In the genomic region with DNA sequence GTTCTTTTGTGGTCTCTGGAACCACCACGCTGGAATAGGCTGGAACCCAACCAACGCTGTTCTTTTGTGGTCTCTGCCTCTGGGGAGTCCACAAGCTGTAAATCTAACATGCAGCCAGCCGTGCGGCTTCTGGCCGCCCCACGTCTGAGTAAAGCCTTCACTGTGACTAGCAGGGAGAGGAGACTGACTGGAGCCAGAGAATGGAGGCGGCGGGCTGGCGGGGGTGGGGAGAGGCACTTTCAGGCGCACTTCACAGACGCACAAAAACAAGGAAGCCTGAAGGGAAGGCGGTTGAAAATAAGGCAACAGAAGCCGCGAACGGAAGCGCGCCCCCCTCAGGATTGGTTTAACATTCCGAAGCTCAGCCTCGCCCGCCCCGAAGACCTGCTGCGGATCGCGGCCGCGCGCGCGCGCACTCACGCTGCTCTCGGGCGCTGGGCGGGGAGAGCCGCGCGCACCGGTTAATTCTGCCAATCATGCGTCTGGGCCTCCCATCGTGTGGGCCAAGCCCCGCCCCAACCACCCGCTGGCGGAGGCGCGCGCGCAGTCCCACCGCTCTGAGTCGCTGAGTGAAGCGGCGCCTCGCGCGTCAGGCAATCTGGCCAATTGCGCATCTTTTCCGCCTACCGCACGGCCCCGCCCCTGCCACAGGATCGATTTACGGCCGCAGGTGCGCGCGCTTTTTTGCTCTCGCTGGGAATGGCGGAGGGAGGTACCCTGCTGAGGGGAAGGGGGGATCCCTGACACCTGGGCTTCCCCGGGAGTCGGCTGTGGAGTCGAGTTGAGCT, we compare ENCODE assay signal across 8 cellular contexts. TPM values are rescaled to one million over a fixed set of nuclear protein-coding genes. Genes with fewer than 3 reads are reported as not detected.
A peak's percentile ranks its signal among the peaks of the same experiment; 100 is the strongest.
DNase-seq lines count a peak whose midpoint lies in the region; ATAC-seq and TF ChIP-seq lines count a peak whose summit lies in the region.

SFR1 (plus strand) TSS at position 687 of the 788 bp plus-strand sequence; CDS start at position 700, 13 bp downstream.

- CTCF ChIA-PET in PC-3 (lab: Charles Lee), result interaction anchor here (0.5 kb wide), 1 partner anchor 232 kb away, joined by 3 read pairs; no protein-coding TSS in a partner anchor

- H3K4me1 ChIP-seq in PC-3 (ENCODE audit: insufficient read depth, low read length) (peaks cover 48% of the 10 kb centered on the region), mucosa of descending colon (ENCODE audit: low read depth) (peaks cover 9% of the 10 kb centered on the region)

- H3K4me3 ChIP-seq in Jurkat, Clone E6-1 (ENCODE audit: low read length), result peak within 1 kb of the TSS; percentile 93
- H3K4me3 ChIP-seq in PC-3 (ENCODE audit: low read length) (peak within 1 kb of the TSS; percentile 91), epithelial cell of esophagus (ENCODE audit: low read length) (peak within 1 kb of the TSS; percentile 77), mucosa of descending colon (peak within 1 kb of the TSS; percentile 38)

- H4K20me1 ChIP-seq in PC-3 (ENCODE audit: low read length), result no peaks in the 10 kb centered on the region

- peak within 1 kb of the TSS; percentile 99 for H3K9ac ChIP-seq in PC-3 (ENCODE audit: low read length)

- H2AFZ ChIP-seq in PC-3 (ENCODE audit: low read length), result peak within 1 kb of the TSS; percentile 76

- no peaks in the 10 kb centered on the region for H3K9me3 ChIP-seq in PC-3 (ENCODE audit: low read length)
- no peaks in the 10 kb centered on the region for H3K9me3 ChIP-seq in mucosa of descending colon

- peak; percentile 97 for DNase-seq in DMS53 treated with DMSO at 0.1 percent for 48 hours (lab: John Stamatoyannopoulos, UW; ENCODE audit: unreplicated experiment)
- peak; percentile 96 for DNase-seq in Jurkat, Clone E6-1 (ENCODE audit: low read depth, low spot score)
- peak; percentile 96 for DNase-seq in PC-3
- peak; percentile 99 for DNase-seq in activated T-cell treated with anti-CD3 and anti-CD28 coated beads for 48 hours (ENCODE audit: low read depth)
- peak; percentile 99 for DNase-seq in epithelial cell of esophagus (ENCODE audit: low read depth)
- DNase-seq in mucosa of descending colon, result peak; percentile 99 to 100 (median 100)
- peak; percentile 99 for DNase-seq in stimulated activated CD8-positive, alpha-beta memory T cell treated with anti-CD3 and anti-CD28 coated beads, Interleukin-4, amount 100 ng/mL, for 24 hours (ENCODE audit: low read depth)

- TF ChIP-seq CTCF in PC-3 (conservative IDR thresholded peaks at IDR 0.05; ENCODE audit: low read depth, low read length) (peak; percentile 60), epithelial cell of esophagus (IDR thresholded peaks at IDR 0.05; ENCODE audit: insufficient read depth, low read depth, low read length, missing control alignments) (peak; percentile 50), mucosa of descending colon (IDR thresholded peaks at IDR 0.05) (peak; percentile 41)

- POLR2A ChIA-PET in PC-3 (lab: Charles Lee; ENCODE audit: unreplicated experiment), result interaction anchor here (0.6 to 1.1 kb wide), 6 partner anchors 12 to 234 kb away, joined by 3 to 6 read pairs (median 5); partner anchors contain the start of gene GSTO2

- peak within 1 kb of the TSS; percentile 98 for H3K4me2 ChIP-seq in PC-3 (ENCODE audit: low read length)

- H3K27me3 ChIP-seq in PC-3 (ENCODE audit: low read length), result no peaks in the 10 kb centered on the region

- H3K27ac ChIP-seq in PC-3 (ENCODE audit: low read length), result peak within 1 kb of the TSS; percentile 99

- H3K9me2 ChIP-seq in PC-3 (replicated peaks; ENCODE audit: low read length), result no peaks in the 10 kb centered on the region

- no peaks in the 10 kb centered on the region for H3K36me3 ChIP-seq in PC-3 (ENCODE audit: low read depth, low read length)
- H3K36me3 ChIP-seq in mucosa of descending colon (ENCODE audit: low read depth), result no peaks in the 10 kb centered on the region

- H3F3A ChIP-seq in PC-3 (ENCODE audit: low read length, unreplicated experiment), result peaks cover 3% of the 10 kb centered on the region

- intact Hi-C loops in PC-3 (cut with micrococcal nuclease) (loop anchor here (1.0 to 5.0 kb wide), 3 partner anchors 39 to 154 kb away; partner anchors contain the start of gene SLK), mucosa of descending colon (cut with DNase I, micrococcal nuclease) (loop anchor here in 1 of 2 donors (5.0 kb wide), 1 partner anchor 234 kb away; no protein-coding TSS in a partner anchor)

- ATAC-seq in GM21619 (IDR thresholded peaks at IDR 0.05; ENCODE audit: unreplicated experiment) (peak; percentile 92), PC-3 (peak; percentile 71), mucosa of descending colon (peak; percentile 94)

- no TSS peak for BruUV-seq in PC-3 (replicated peaks; lab: Mats Ljungman, UMichigan)

- H3K79me2 ChIP-seq in PC-3 (ENCODE audit: low read length), result peaks cover 8% of the 10 kb centered on the region; the same call in 1 of the 2 replicates

RNA-seq across cellular contexts. Expression of gene SFR1, which starts in this region (rescaled TPM):
- polyA plus RNA-seq in Jurkat, Clone E6-1 (2012; ENCODE audit: insufficient read depth, insufficient read length), result 15.3 TPM
- 2.9 and 4.7 TPM in 2 replicates for total RNA-seq in PC-3 (2014; rRNA removed)
- total RNA-seq in mucosa of descending colon, result 1 to 10 TPM; 5.7 to 8.6 (median 5.8) TPM

Comparison
In these comparisons a context has a peak if more than half of its experiments do, and no peak if none do; other contexts are left out.
1. Peak in every context shown above with its lines: DNase-seq, ATAC-seq, H3K4me3 ChIP-seq and H3K27ac ChIP-seq.
2. H3K4me3 ChIP-seq: peak in every context shown above with its lines; median percentile 93 in Jurkat, Clone E6-1; 91 in PC-3; 77 in epithelial cell of esophagus; 38 in mucosa of descending colon.